Comparison of ENCODE assay signal across 11 cellular contexts in the genomic region with DNA sequence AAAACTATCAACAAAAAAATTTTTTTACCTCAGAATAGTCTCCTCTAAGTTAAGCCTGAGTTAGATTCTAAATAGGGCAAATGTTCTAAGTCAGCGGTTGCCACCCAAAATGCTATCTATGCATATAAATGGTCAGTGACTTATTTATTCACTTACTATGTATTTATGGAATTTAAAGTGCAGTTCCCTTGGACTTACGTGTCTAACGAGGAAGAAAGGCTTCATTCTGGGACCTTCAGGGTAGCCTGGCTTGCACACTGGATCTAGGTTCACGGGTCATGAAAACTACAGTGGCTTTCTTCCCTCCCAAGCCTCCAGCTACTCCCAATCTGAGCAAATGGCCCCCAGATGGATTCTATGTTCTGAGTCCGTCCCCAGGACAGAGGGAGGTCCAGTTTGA.
A peak's percentile ranks its signal among the peaks of the same experiment; 100 is the strongest.
DNase-seq lines count a peak whose midpoint lies in the region; ATAC-seq and TF ChIP-seq lines count a peak whose summit lies in the region.
"Had no signal": no experiment of that assay in that cellular context is flagged by ENCODE, and none has a peak within 500 bp of the region (broad histone marks: within the 10 kb centered on the region; RNA-seq: fewer than 3 reads in every experiment).

No MANE protein-coding gene starts in this region.

- 91% methylated on average over 5 of the region's 5 CpGs for WGBS in liver

- H3K27me3 Mint-ChIP-seq in activated CD4-positive, alpha-beta T cell treated with anti-CD3 and anti-CD28 coated beads for 36 hours: no peaks in the 10 kb centered on the region
- H3K27me3 Mint-ChIP-seq in activated T-helper 2 cell treated with anti-CD3 and anti-CD28 coated beads, Interferon-gamma antibody, Interleukin-2, Interleukin-4, amounts not matched to agents 10 μg/mL and 5 μg/mL and 100 μg/mL, durations not matched to agents 14 hours and 24 hours and 36 hours (ENCODE audit: low read depth): no peaks in the 10 kb centered on the region
- H3K27me3 Mint-ChIP-seq in stimulated activated naive CD8-positive, alpha-beta T cell treated with anti-CD3 and anti-CD28 coated beads, Interleukin-15, amount 100 ng/mL, for 72 hours: no peaks in the 10 kb centered on the region

- H3K4me1 ChIP-seq in liver (ENCODE audit: control insufficient read depth in 4 of 4, insufficient read depth in 4 of 4, low read length in 3 of 4): peaks cover 15 to 47% (median 36%) of the 10 kb centered on the region in 4 donors

- H3K9me3 Mint-ChIP-seq in activated CD4-positive, alpha-beta T cell treated with anti-CD3 and anti-CD28 coated beads for 36 hours (ENCODE audit: low read depth): no peaks in the 10 kb centered on the region
- H3K9me3 Mint-ChIP-seq in activated T-helper 2 cell treated with anti-CD3 and anti-CD28 coated beads, Interferon-gamma antibody, Interleukin-2, Interleukin-4, amounts not matched to agents 10 μg/mL and 5 μg/mL and 100 μg/mL, durations not matched to agents 14 hours and 24 hours and 36 hours: no peaks in the 10 kb centered on the region
- H3K9me3 Mint-ChIP-seq in stimulated activated naive CD8-positive, alpha-beta T cell treated with anti-CD3 and anti-CD28 coated beads, Interleukin-15, amount 100 ng/mL, for 72 hours: no peaks in the 10 kb centered on the region

- CTCF ChIA-PET in activated CD4-positive, alpha-beta T cell treated with anti-CD3 and anti-CD28 coated beads for 36 hours (lab: Charles Lee): interaction anchor here (0.7 to 2.9 kb wide), 6 partner anchors 9 to 336 kb away, joined by 3 to 12 read pairs (median 4); no protein-coding TSS in a partner anchor

- peak overlapping the region; percentile 98 for H3K27ac Mint-ChIP-seq in activated CD4-positive, alpha-beta T cell treated with anti-CD3 and anti-CD28 coated beads for 36 hours
- peak overlapping the region; percentile 99 for H3K27ac Mint-ChIP-seq in activated T-helper 2 cell treated with anti-CD3 and anti-CD28 coated beads, Interferon-gamma antibody, Interleukin-2, Interleukin-4, amounts not matched to agents 10 μg/mL and 5 μg/mL and 100 μg/mL, durations not matched to agents 14 hours and 24 hours and 36 hours
- peak overlapping the region in 1 of 2 donors; percentile 95 for H3K27ac Mint-ChIP-seq in stimulated activated naive CD8-positive, alpha-beta T cell treated with anti-CD3 and anti-CD28 coated beads, Interleukin-15, amount 100 ng/mL, for 72 hours

- H3K27ac ChIP-seq in liver (ENCODE audit: low read depth in 1 of 2, low read length in 2 of 2): peak overlapping the region; percentile 62 to 75

- intact Hi-C loops in activated CD4-positive, alpha-beta T cell treated with anti-CD3 and anti-CD28 coated beads for 36 hours (cut with DNase I, micrococcal nuclease): loop anchor here (2.0 kb wide), 4 partner anchors 23 to 107 kb away; no protein-coding TSS in a partner anchor
- intact Hi-C loops in activated T-helper 2 cell treated with anti-CD3 and anti-CD28 coated beads, Interferon-gamma antibody, Interleukin-2, Interleukin-4, amounts not matched to agents 10 μg/mL and 5 μg/mL and 100 μg/mL, durations not matched to agents 14 hours and 24 hours and 36 hours (cut with micrococcal nuclease): loop anchor here (2.0 kb wide), 1 partner anchor 23 kb away; no protein-coding TSS in a partner anchor

- no peak for DNase-seq in activated CD4-positive, alpha-beta T cell treated with anti-CD3 and anti-CD28 coated beads for 36 hours
- DNase-seq in activated CD4-positive, alpha-beta T cell treated with anti-CD3 and anti-CD28 coated beads, Interleukin-2, amount 50 U/mL, for 4 hours: no peak
- no peak for DNase-seq in activated T-helper 2 cell treated with anti-CD3 and anti-CD28 coated beads, Interferon-gamma antibody, Interleukin-2, Interleukin-4, amounts not matched to agents 10 μg/mL and 5 μg/mL and 100 μg/mL, durations not matched to agents 14 hours and 24 hours and 36 hours (ENCODE audit: low spot score)
- no peak for DNase-seq in stimulated activated naive CD8-positive, alpha-beta T cell treated with anti-CD3 and anti-CD28 coated beads, Interleukin-15, amount 100 ng/mL, for 72 hours
- DNase-seq in NCI-H187 treated with DMSO at 0.1 percent for 48 hours (lab: John Stamatoyannopoulos, UW) (no peak), C1 segment of cervical spinal cord (lab: John Stamatoyannopoulos, UW) (no peak)
- DNase-seq: activated effector memory CD4-positive, alpha-beta T cell treated with anti-CD3 and anti-CD28 coated beads, Interleukin-2, amount 50 U/mL, for 16 hours; kidney glomerular epithelial cell; NCI-H1694 treated with DMSO at 0.1 percent for 48 hours had no signal

- TF ChIP-seq RAD21 in liver (IDR thresholded peaks at IDR 0.05): no peak

- POLR2A ChIA-PET in activated CD4-positive, alpha-beta T cell treated with anti-CD3 and anti-CD28 coated beads for 36 hours (lab: Charles Lee): interaction anchor here (0.5 to 3.7 kb wide), 7 partner anchors 14 to 829 kb away, joined by 3 to 50 read pairs (median 6); no protein-coding TSS in a partner anchor

- no peaks in the 10 kb centered on the region for H3K36me3 ChIP-seq in liver (ENCODE audit: control insufficient read depth in 4 of 4, insufficient read depth in 3 of 4, low read depth in 1 of 4, low read length in 3 of 4)

- TF ChIP-seq CTCF in liver (IDR thresholded peaks at IDR 0.05; ENCODE audit: low read depth, low read length, missing input control): no peak

- peaks cover 55% of the 10 kb centered on the region for H3K4me1 Mint-ChIP-seq in activated CD4-positive, alpha-beta T cell treated with anti-CD3 and anti-CD28 coated beads for 36 hours
- peaks cover 46% of the 10 kb centered on the region for H3K4me1 Mint-ChIP-seq in activated T-helper 2 cell treated with anti-CD3 and anti-CD28 coated beads, Interferon-gamma antibody, Interleukin-2, Interleukin-4, amounts not matched to agents 10 μg/mL and 5 μg/mL and 100 μg/mL, durations not matched to agents 14 hours and 24 hours and 36 hours (ENCODE audit: low read depth)
- H3K4me1 Mint-ChIP-seq in stimulated activated naive CD8-positive, alpha-beta T cell treated with anti-CD3 and anti-CD28 coated beads, Interleukin-15, amount 100 ng/mL, for 72 hours: peaks cover 58% of the 10 kb centered on the region

- no peaks in the 10 kb centered on the region for H3K27me3 ChIP-seq in liver (ENCODE audit: control insufficient read depth in 4 of 4, insufficient read depth in 4 of 4, low read length in 3 of 4)

- H3K9ac ChIP-seq in liver (ENCODE audit: low read depth in 1 of 2, low read length in 2 of 2): no peak overlapping the region

- peak overlapping the region; percentile 75 for H3K4me3 Mint-ChIP-seq in activated CD4-positive, alpha-beta T cell treated with anti-CD3 and anti-CD28 coated beads for 36 hours
- no peak overlapping the region for H3K4me3 Mint-ChIP-seq in activated T-helper 2 cell treated with anti-CD3 and anti-CD28 coated beads, Interferon-gamma antibody, Interleukin-2, Interleukin-4, amounts not matched to agents 10 μg/mL and 5 μg/mL and 100 μg/mL, durations not matched to agents 14 hours and 24 hours and 36 hours (ENCODE audit: low read depth)
- H3K4me3 Mint-ChIP-seq in stimulated activated naive CD8-positive, alpha-beta T cell treated with anti-CD3 and anti-CD28 coated beads, Interleukin-15, amount 100 ng/mL, for 72 hours: peak overlapping the region; percentile 91 to 94

- H3K4me3 ChIP-seq in liver (ENCODE audit: low read depth in 1 of 3, low read length in 3 of 3): no peak overlapping the region

- H3K36me3 Mint-ChIP-seq in activated CD4-positive, alpha-beta T cell treated with anti-CD3 and anti-CD28 coated beads for 36 hours (ENCODE audit: low read depth): no peaks in the 10 kb centered on the region
- H3K36me3 Mint-ChIP-seq in activated T-helper 2 cell treated with anti-CD3 and anti-CD28 coated beads, Interferon-gamma antibody, Interleukin-2, Interleukin-4, amounts not matched to agents 10 μg/mL and 5 μg/mL and 100 μg/mL, durations not matched to agents 14 hours and 24 hours and 36 hours (ENCODE audit: low read depth): no peaks in the 10 kb centered on the region

- no peaks in the 10 kb centered on the region for H3K9me3 ChIP-seq in liver (ENCODE audit: control insufficient read depth in 4 of 4, low read length in 3 of 4)

- no peak for ATAC-seq in activated CD4-positive, alpha-beta T cell treated with anti-CD3 and anti-CD28 coated beads for 36 hours
- no peak for ATAC-seq in stimulated activated naive CD8-positive, alpha-beta T cell treated with anti-CD3 and anti-CD28 coated beads, Interleukin-15, amount 100 ng/mL, for 72 hours
- no peak for ATAC-seq in GM21786 (IDR thresholded peaks at IDR 0.05; ENCODE audit: unreplicated experiment)

TF ChIP-seq in liver, 16 proteins besides CTCF, POLR2A, EP300 and RAD21:
- TF ChIP-seq TAF1 (conservative IDR thresholded peaks at IDR 0.05) (no peak), HNF4G (IDR thresholded peaks at IDR 0.05) (no peak), SP1 (IDR thresholded peaks at IDR 0.05) (no peak), YY1 (IDR thresholded peaks at IDR 0.05) (no peak), GABPA (IDR thresholded peaks at IDR 0.05 in 1 of 2, conservative IDR thresholded peaks at IDR 0.05 in 1 of 2) (no peak), JUND (IDR thresholded peaks at IDR 0.05) (no peak), FOXA1 (IDR thresholded peaks at IDR 0.05) (no peak), RXRA (IDR thresholded peaks at IDR 0.05) (no peak), NR2F2 (IDR thresholded peaks at IDR 0.05) (no peak)
- TF ChIP-seq, protein P1, sequence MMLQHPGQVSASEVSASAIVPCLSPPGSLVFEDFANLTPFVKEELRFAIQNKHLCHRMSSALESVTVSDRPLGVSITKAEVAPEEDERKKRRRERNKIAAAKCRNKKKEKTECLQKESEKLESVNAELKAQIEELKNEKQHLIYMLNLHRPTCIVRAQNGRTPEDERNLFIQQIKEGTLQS (IDR thresholded peaks at IDR 0.05): no peak
- TF ChIP-seq, protein P2, sequence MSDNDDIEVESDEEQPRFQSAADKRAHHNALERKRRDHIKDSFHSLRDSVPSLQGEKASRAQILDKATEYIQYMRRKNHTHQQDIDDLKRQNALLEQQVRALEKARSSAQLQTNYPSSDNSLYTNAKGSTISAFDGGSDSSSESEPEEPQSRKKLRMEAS (IDR thresholded peaks at IDR 0.05): no peak
TF ChIP-seq in liver: peak in this region for 0.
